In genomic region chr6:132812255-132812732, GRCh38 we compare ENCODE assay signal across 8 cellular contexts. TPM values are rescaled to one million over a fixed set of nuclear protein-coding genes. Genes with fewer than 3 reads are reported as not detected.
A peak's percentile ranks its signal among the peaks of the same experiment; 100 is the strongest.
DNase-seq lines count a peak whose midpoint lies in the region; ATAC-seq and TF ChIP-seq lines count a peak whose summit lies in the region.

No MANE protein-coding gene starts in this region.

- H3K4me1 Mint-ChIP-seq in activated T-cell treated with anti-CD3 and anti-CD28 coated beads, Interleukin-2, amount 50 U/mL, for 72 hours (ENCODE audit: low read depth), result peaks cover 36% of the 10 kb centered on the region
- H3K4me1 Mint-ChIP-seq in T-helper 17 cell, result peaks cover 40% of the 10 kb centered on the region

- H3K9me3 ChIP-seq in T-helper 17 cell (ENCODE audit: control insufficient read depth, low read length, poor library complexity, severe bottlenecking), result no peaks in the 10 kb centered on the region

- peak overlapping the region; percentile 83 for H3K4me3 ChIP-seq in fibroblast of mammary gland (ENCODE audit: control insufficient read depth, low read depth, low read length)
- H3K4me3 ChIP-seq in skeletal muscle cell (ENCODE audit: low read depth, low read length), result peak overlapping the region; percentile 86

- H3K4me3 Mint-ChIP-seq in activated T-cell treated with anti-CD3 and anti-CD28 coated beads, Interleukin-2, amount 50 U/mL, for 72 hours, result peak overlapping the region; percentile 91 to 94
- H3K4me3 Mint-ChIP-seq in T-helper 17 cell, result peak overlapping the region; percentile 99

- H3K27ac Mint-ChIP-seq in activated T-cell treated with anti-CD3 and anti-CD28 coated beads, Interleukin-2, amount 50 U/mL, for 72 hours, result peak overlapping the region; percentile 99
- H3K27ac Mint-ChIP-seq in T-helper 17 cell, result peak overlapping the region; percentile 99

- H3K9me3 Mint-ChIP-seq in activated T-cell treated with anti-CD3 and anti-CD28 coated beads, Interleukin-2, amount 50 U/mL, for 72 hours, result no peaks in the 10 kb centered on the region

- no peak for ATAC-seq in activated T-cell treated with anti-CD3 and anti-CD28 coated beads, Interleukin-2, amount 50 U/mL, for 72 hours (replicated peaks in 1 of 2)
- ATAC-seq in T-helper 17 cell (no peak), GM21423 (IDR thresholded peaks at IDR 0.05; ENCODE audit: unreplicated experiment) (no peak)

- H3K36me3 Mint-ChIP-seq in activated T-cell treated with anti-CD3 and anti-CD28 coated beads, Interleukin-2, amount 50 U/mL, for 72 hours (ENCODE audit: insufficient read depth in 2 of 2), result peaks cover 27 to 32% of the 10 kb centered on the region in 2 donors
- peaks cover 4% of the 10 kb centered on the region for H3K36me3 Mint-ChIP-seq in T-helper 17 cell (ENCODE audit: low read depth)

- DNase-seq in activated T-cell treated with anti-CD3 and anti-CD28 coated beads, Interleukin-2, amount 50 U/mL, for 72 hours, result no peak
- no peak for DNase-seq in activated T-cell treated with anti-CD3 and anti-CD28 coated beads, Interleukin-2, amount 50 U/mL, for 1 hour
- DNase-seq in T-helper 17 cell (no peak), fibroblast of mammary gland (ENCODE audit: low read depth) (peak; percentile 65), skeletal muscle cell (ENCODE audit: low read depth) (no peak), NCI-H187 (lab: John Stamatoyannopoulos, UW) (no peak), NCI-H2081 treated with DMSO at 0.1 percent for 48 hours (lab: John Stamatoyannopoulos, UW) (no peak)

- H3K27me3 Mint-ChIP-seq in activated T-cell treated with anti-CD3 and anti-CD28 coated beads, Interleukin-2, amount 50 U/mL, for 72 hours (ENCODE audit: low read depth), result peaks cover 6% of the 10 kb centered on the region
- H3K27me3 Mint-ChIP-seq in T-helper 17 cell, result no peaks in the 10 kb centered on the region

- TF ChIP-seq CTCF in fibroblast of mammary gland (conservative IDR thresholded peaks at IDR 0.05; ENCODE audit: control insufficient read depth, insufficient read depth, low read depth, low read length), result no peak

RNA-seq across cellular contexts. Expression of gene RPS12, which starts 2.1 kb away (rescaled TPM):
- 1,000 to 10,000 TPM; 1,863 to 1,938 TPM for total RNA-seq in activated T-cell treated with anti-CD3 and anti-CD28 coated beads, Interleukin-2, amount 50 U/mL, for 72 hours
- total RNA-seq in T-helper 17 cell, result 1,000 to 10,000 TPM; 2,264 to 2,344 TPM

RNA-seq across cellular contexts. Expression of gene SLC18B1, which starts 13.9 kb away (rescaled TPM):
- total RNA-seq in activated T-cell treated with anti-CD3 and anti-CD28 coated beads, Interleukin-2, amount 50 U/mL, for 72 hours, result 1 to 10 TPM; 5.1 to 6.9 TPM
- total RNA-seq in T-helper 17 cell, result 1 to 10 TPM; 8.6 to 9.1 TPM

RNA-seq across cellular contexts. Expression of gene VNN2, which starts 54.6 kb away (rescaled TPM):
- total RNA-seq in activated T-cell treated with anti-CD3 and anti-CD28 coated beads, Interleukin-2, amount 50 U/mL, for 72 hours, result 10 to 100 TPM; 14.4 to 16.6 TPM
- total RNA-seq in T-helper 17 cell, result 1 to 10 TPM; 2.1 to 5.2 TPM
